Comparison of ENCODE assay signal across 1 cellular context in genomic region chr19:10231624-10232228, GRCh38.
TF ChIP-seq lines count a peak whose summit lies in the region.

No MANE protein-coding gene starts in this region.

TF ChIP-seq in HEK293, 187 proteins besides CTCF, POLR2A, EP300 and RAD21 (continued from another document):
- TF ChIP-seq PRDM4 (tag by site-specific recombination; IDR thresholded peaks at IDR 0.05) (no peak), MEIS1 (CRISPR knock-in tag; IDR thresholded peaks at IDR 0.05; ENCODE audit: borderline replicate concordance) (no peak), ZSCAN16 (tag by site-specific recombination; IDR thresholded peaks at IDR 0.05) (no peak), ZNF777 (tag by site-specific recombination; IDR thresholded peaks at IDR 0.05; ENCODE audit: borderline replicate concordance) (no peak), ZNF629 (tag by site-specific recombination; IDR thresholded peaks at IDR 0.05) (peak; percentile 6; the same call in 1 of the 2 replicates), ZNF449 (tag by site-specific recombination; IDR thresholded peaks at IDR 0.05) (no peak), ZBTB10 (tag by site-specific recombination; IDR thresholded peaks at IDR 0.05) (no peak), ZNF560 (tag by site-specific recombination; IDR thresholded peaks at IDR 0.05; ENCODE audit: borderline replicate concordance) (no peak), ZNF664 (tag by site-specific recombination; IDR thresholded peaks at IDR 0.05) (no peak), ZBTB6 (tag by site-specific recombination; IDR thresholded peaks at IDR 0.05) (peak; percentile 93), ZNF121 (tag by site-specific recombination; IDR thresholded peaks at IDR 0.05) (peak; percentile 93)
